In the genomic region with DNA sequence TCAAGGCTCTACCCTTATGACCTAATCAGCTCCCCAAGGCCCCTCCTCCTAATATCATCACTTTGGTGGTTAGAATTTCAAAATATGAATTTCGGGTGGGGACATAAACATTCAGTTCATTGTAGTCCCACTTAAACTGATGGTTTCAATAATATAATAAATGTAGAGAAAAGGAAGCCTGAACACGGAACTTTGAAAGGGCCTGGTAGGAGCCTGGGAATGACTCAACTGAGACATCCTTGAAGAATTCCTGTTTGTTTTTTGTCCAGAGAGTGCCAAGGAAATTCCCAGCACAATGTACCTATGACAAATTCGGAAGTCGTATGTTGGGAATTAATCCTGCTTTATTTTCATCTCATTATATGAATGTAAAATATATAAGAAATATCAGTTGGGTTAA, we compare ENCODE assay signal across 1 cellular context.
TF ChIP-seq lines count a peak whose summit lies in the region.

No MANE protein-coding gene starts in this region.

TF ChIP-seq in SK-N-SH treated with all-trans-retinoic acid at 6 μM for 48 hours, 23 proteins besides CTCF, POLR2A, EP300 and RAD21 (continued from another document):
- TF ChIP-seq, protein P1, sequence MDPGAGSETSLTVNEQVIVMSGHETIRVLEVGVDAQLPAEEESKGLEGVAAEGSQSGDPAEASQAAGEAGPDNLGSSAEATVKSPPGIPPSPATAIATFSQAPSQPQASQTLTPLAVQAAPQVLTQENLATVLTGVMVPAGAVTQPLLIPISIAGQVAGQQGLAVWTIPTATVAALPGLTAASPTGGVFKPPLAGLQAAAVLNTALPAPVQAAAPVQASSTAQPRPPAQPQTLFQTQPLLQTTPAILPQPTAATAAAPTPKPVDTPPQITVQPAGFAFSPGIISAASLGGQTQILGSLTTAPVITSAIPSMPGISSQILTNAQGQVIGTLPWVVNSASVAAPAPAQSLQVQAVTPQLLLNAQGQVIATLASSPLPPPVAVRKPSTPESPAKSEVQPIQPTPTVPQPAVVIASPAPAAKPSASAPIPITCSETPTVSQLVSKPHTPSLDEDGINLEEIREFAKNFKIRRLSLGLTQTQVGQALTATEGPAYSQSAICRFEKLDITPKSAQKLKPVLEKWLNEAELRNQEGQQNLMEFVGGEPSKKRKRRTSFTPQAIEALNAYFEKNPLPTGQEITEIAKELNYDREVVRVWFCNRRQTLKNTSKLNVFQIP (CRISPR knock-in tag; IDR thresholded peaks at IDR 0.05; ENCODE audit: borderline replicate concordance, low read depth), result no peak
- TF ChIP-seq, protein P2, sequence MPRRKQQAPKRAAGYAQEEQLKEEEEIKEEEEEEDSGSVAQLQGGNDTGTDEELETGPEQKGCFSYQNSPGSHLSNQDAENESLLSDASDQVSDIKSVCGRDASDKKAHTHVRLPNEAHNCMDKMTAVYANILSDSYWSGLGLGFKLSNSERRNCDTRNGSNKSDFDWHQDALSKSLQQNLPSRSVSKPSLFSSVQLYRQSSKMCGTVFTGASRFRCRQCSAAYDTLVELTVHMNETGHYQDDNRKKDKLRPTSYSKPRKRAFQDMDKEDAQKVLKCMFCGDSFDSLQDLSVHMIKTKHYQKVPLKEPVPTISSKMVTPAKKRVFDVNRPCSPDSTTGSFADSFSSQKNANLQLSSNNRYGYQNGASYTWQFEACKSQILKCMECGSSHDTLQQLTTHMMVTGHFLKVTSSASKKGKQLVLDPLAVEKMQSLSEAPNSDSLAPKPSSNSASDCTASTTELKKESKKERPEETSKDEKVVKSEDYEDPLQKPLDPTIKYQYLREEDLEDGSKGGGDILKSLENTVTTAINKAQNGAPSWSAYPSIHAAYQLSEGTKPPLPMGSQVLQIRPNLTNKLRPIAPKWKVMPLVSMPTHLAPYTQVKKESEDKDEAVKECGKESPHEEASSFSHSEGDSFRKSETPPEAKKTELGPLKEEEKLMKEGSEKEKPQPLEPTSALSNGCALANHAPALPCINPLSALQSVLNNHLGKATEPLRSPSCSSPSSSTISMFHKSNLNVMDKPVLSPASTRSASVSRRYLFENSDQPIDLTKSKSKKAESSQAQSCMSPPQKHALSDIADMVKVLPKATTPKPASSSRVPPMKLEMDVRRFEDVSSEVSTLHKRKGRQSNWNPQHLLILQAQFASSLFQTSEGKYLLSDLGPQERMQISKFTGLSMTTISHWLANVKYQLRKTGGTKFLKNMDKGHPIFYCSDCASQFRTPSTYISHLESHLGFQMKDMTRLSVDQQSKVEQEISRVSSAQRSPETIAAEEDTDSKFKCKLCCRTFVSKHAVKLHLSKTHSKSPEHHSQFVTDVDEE (CRISPR knock-in tag; IDR thresholded peaks at IDR 0.05), result no peak
- no peak for TF ChIP-seq ZNF565 (CRISPR knock-in tag; conservative IDR thresholded peaks at IDR 0.05; ENCODE audit: low read depth)
- TF ChIP-seq, protein P3, sequence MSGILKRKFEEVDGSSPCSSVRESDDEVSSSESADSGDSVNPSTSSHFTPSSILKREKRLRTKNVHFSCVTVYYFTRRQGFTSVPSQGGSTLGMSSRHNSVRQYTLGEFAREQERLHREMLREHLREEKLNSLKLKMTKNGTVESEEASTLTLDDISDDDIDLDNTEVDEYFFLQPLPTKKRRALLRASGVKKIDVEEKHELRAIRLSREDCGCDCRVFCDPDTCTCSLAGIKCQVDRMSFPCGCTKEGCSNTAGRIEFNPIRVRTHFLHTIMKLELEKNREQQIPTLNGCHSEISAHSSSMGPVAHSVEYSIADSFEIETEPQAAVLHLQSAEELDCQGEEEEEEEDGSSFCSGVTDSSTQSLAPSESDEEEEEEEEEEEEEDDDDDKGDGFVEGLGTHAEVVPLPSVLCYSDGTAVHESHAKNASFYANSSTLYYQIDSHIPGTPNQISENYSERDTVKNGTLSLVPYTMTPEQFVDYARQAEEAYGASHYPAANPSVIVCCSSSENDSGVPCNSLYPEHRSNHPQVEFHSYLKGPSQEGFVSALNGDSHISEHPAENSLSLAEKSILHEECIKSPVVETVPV (CRISPR knock-in tag; IDR thresholded peaks at IDR 0.05), result no peak
TF ChIP-seq in SK-N-SH treated with all-trans-retinoic acid at 6 μM for 48 hours: peak in this region for 0.
